Comparison of ENCODE assay signal across 18 cellular contexts in the genomic region with DNA sequence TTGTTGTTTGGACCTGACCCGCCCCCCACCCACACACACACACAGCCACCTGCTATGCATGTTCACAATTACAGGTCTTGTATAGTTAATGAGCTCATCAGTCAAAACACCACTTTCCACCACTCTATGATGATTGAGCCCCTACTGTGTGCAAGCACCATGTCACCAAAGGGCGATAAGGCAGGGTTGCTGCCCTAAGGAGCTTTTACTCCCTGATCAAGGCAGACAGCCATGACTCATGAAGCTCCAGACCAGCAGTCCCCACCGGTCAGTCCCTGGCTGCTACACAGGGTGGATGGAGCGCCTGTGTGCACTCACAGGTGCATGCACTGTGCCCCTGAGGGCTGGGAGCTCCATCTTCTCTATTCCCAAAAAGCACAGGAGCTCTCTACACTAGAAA.
DNase-seq lines count a peak whose midpoint lies in the region; ATAC-seq and TF ChIP-seq lines count a peak whose summit lies in the region.
"Had no signal": no experiment of that assay in that cellular context is flagged by ENCODE, and none has a peak within 500 bp of the region (broad histone marks: within the 10 kb centered on the region; RNA-seq: fewer than 3 reads in every experiment).

No MANE protein-coding gene starts in this region.

- H3K27ac Mint-ChIP-seq in endodermal cell: no peak overlapping the region
- H3K27ac Mint-ChIP-seq: HFFc6 had no signal

- 64 to 70% methylated on average over 2 to 3 of the region's 4 CpGs for WGBS in endodermal cell (ENCODE audit: insufficient coverage in 1 of 2, insufficient read length in 1 of 2), 2 experiments

- H3K27me3 Mint-ChIP-seq in endodermal cell (ENCODE audit: insufficient read depth): peaks cover 12% of the 10 kb centered on the region

- H3K4me3 Mint-ChIP-seq in endodermal cell: no peak overlapping the region
- H3K4me3 Mint-ChIP-seq: HFFc6 had no signal

- no peaks in the 10 kb centered on the region for H3K36me3 ChIP-seq in endodermal cell (ENCODE audit: control insufficient read depth, insufficient read depth, low read length)

- H3K27ac ChIP-seq in endodermal cell (ENCODE audit: low read depth, low read length): no peak overlapping the region
- H3K27ac ChIP-seq: C4-2B, RWPE1 had no signal

- no peak for TF ChIP-seq CTCF in endodermal cell (conservative IDR thresholded peaks at IDR 0.05)

- no peaks in the 10 kb centered on the region for H3K9me3 ChIP-seq in endodermal cell (ENCODE audit: control insufficient read depth, low read length)
- H3K9me3 ChIP-seq: SK-N-SH had no signal

- H3K9me3 Mint-ChIP-seq in endodermal cell: no peaks in the 10 kb centered on the region

- H3K4me3 ChIP-seq in endodermal cell (ENCODE audit: low read length): no peak overlapping the region

- intact Hi-C loops in Right ventricle myocardium inferior (cut with DNase I): no loop called here

- DNase-seq in NCI-H748 (lab: John Stamatoyannopoulos, UW; ENCODE audit: unreplicated experiment) (peak; percentile 75), NCI-H748 treated with DMSO at 0.1 percent for 48 hours (lab: John Stamatoyannopoulos, UW) (no peak), NCI-H146 (lab: John Stamatoyannopoulos, UW) (peak; percentile 92), endodermal cell (peak; percentile 69), Right ventricle myocardium inferior (ENCODE audit: missing footprints) (no peak)
- DNase-seq: AML-193; HFFc6; Kasumi-1; NCI-H1930; NCI-H526; NK-92 treated with Interleukin-12 subunit alpha and Interleukin-12 subunit beta, amount 100 ng/mL, for 24 hours; SIG-M5 had no signal

- peaks cover 69% of the 10 kb centered on the region for H3K4me1 Mint-ChIP-seq in endodermal cell

- H3K4me1 ChIP-seq in endodermal cell (ENCODE audit: control insufficient read depth, insufficient read depth, low read length): peaks cover 21% of the 10 kb centered on the region

- ATAC-seq in Right ventricle myocardium inferior (no peak), GM18517 (IDR thresholded peaks at IDR 0.05; ENCODE audit: unreplicated experiment) (no peak), GM21825 (IDR thresholded peaks at IDR 0.05; ENCODE audit: unreplicated experiment) (no peak), GM18520 (IDR thresholded peaks at IDR 0.05; ENCODE audit: unreplicated experiment) (no peak)

- H3K9ac ChIP-seq in endodermal cell (ENCODE audit: extremely low read depth, low read length, poor library complexity, severe bottlenecking): no peak overlapping the region
- H3K9ac ChIP-seq: SK-N-SH had no signal

- H3K27me3 ChIP-seq in endodermal cell (ENCODE audit: control insufficient read depth, insufficient read depth, low read length, poor library complexity, severe bottlenecking): no peaks in the 10 kb centered on the region

- H3K36me3 Mint-ChIP-seq in endodermal cell (ENCODE audit: low read depth): no peaks in the 10 kb centered on the region

Comparison
In these comparisons a context has a peak if more than half of its experiments do, and no peak if none do; other contexts are left out.
1. DNase-seq: peak in NCI-H748 (single experiment), NCI-H146 (single experiment) and endodermal cell (single experiment); none in NCI-H748 treated with DMSO at 0.1 percent for 48 hours (single experiment) and Right ventricle myocardium inferior (single experiment).